ENCODE assay signal across 9 cellular contexts in the genomic region with DNA sequence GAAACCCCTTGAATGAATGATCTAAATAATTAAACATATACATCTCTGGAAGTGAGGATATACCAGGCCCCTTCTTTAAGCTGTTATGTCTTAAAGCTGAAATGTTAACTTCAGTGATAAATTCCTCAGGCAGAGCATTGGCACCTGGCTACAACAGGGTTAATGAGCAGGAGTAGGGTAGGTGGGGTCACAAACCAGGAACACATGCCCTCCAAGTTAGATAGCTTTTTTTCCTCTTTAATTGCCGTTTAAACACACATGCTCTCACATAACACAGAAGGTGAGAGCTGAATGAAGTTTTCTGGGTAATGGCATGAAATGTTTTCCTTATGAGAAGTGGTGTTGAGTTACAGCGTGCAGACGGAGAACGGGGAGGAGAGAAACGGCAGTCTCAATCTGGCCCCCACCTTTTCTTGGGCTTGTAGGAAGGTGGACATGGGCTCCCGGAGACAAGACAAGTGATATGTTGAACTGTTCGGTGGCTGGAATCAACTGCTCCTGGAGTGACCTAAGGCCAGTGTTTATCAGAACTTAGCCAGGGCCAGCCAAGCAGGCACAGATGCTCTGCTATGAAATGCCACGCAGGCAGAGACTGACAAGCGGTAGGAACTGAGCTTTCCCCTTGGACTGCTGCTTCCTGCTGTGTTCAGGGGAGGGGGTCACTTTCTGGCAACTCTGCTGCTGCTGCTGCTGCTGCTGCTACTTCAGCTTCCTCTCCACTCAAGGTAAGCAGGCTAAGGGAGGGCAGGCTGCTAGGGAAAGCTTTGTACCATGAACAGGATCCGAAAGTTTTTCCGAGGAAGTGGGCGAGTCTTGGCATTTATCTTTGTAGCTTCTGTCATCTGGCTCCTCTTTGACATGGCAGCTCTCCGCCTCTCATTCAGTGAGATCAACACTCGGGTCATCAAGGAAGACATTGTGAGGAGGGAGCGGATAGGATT. TPM values are rescaled to one million over a fixed set of nuclear protein-coding genes. Genes with fewer than 3 reads are reported as not detected.
DNase-seq lines count a peak whose midpoint lies in the region; ATAC-seq, FAIRE-seq and TF ChIP-seq lines count a peak whose summit lies in the region.
"Had no signal": no experiment of that assay in that cellular context is flagged by ENCODE, and none has a peak within 500 bp of the region (broad histone marks: within the 10 kb centered on the region; RNA-seq: fewer than 3 reads in every experiment).

A gene with protein sequence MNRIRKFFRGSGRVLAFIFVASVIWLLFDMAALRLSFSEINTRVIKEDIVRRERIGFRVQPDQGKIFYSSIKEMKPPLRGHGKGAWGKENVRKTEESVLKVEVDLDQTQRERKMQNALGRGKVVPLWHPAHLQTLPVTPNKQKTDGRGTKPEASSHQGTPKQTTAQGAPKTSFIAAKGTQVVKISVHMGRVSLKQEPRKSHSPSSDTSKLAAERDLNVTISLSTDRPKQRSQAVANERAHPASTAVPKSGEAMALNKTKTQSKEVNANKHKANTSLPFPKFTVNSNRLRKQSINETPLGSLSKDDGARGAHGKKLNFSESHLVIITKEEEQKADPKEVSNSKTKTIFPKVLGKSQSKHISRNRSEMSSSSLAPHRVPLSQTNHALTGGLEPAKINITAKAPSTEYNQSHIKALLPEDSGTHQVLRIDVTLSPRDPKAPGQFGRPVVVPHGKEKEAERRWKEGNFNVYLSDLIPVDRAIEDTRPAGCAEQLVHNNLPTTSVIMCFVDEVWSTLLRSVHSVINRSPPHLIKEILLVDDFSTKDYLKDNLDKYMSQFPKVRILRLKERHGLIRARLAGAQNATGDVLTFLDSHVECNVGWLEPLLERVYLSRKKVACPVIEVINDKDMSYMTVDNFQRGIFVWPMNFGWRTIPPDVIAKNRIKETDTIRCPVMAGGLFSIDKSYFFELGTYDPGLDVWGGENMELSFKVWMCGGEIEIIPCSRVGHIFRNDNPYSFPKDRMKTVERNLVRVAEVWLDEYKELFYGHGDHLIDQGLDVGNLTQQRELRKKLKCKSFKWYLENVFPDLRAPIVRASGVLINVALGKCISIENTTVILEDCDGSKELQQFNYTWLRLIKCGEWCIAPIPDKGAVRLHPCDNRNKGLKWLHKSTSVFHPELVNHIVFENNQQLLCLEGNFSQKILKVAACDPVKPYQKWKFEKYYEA (plus strand): TSS at position 394 of the 941 bp plus-strand sequence. CDS start 378 bp downstream, at position 772.

- H3K4me3 Mint-ChIP-seq in glutamatergic neuron (ENCODE audit: unreplicated experiment) (peak within 1 kb of the TSS; percentile 7), progenitor cell of endocrine pancreas (ENCODE audit: low read depth) (peak within 1 kb of the TSS; percentile 81)
- H3K4me3 Mint-ChIP-seq: stimulated activated naive CD8-positive, alpha-beta T cell treated with anti-CD3 and anti-CD28 coated beads, Interleukin-15, Interleukin-2, amounts not matched to agents 100 ng/mL and 50 ng/mL, for 24 hours had no signal

- no peaks in the 10 kb centered on the region for H3K9me3 Mint-ChIP-seq in glutamatergic neuron (ENCODE audit: unreplicated experiment)
- H3K9me3 Mint-ChIP-seq in progenitor cell of endocrine pancreas (ENCODE audit: low read depth) = no peaks in the 10 kb centered on the region
- H3K9me3 Mint-ChIP-seq: stimulated activated naive CD8-positive, alpha-beta T cell treated with anti-CD3 and anti-CD28 coated beads, Interleukin-15, Interleukin-2, amounts not matched to agents 100 ng/mL and 50 ng/mL, for 24 hours had no signal

- peak within 1 kb of the TSS; percentile 95 for H3K4me3 ChIP-seq in GM23248
- H3K4me3 ChIP-seq in SJCRH30 = peak within 1 kb of the TSS; percentile 48

- peaks cover 75% of the 10 kb centered on the region for H3F3A ChIP-seq in GM23248 (ENCODE audit: insufficient read depth)

- H3K27ac Mint-ChIP-seq in glutamatergic neuron (ENCODE audit: unreplicated experiment) (no peak within 1 kb of the TSS), progenitor cell of endocrine pancreas (peak within 1 kb of the TSS; percentile 14)
- H3K27ac Mint-ChIP-seq: stimulated activated naive CD8-positive, alpha-beta T cell treated with anti-CD3 and anti-CD28 coated beads, Interleukin-15, Interleukin-2, amounts not matched to agents 100 ng/mL and 50 ng/mL, for 24 hours had no signal

- H2AFZ ChIP-seq in GM23248 = peak within 1 kb of the TSS; percentile 67

- 0 out of 2 replicates have a peak, but pooled peaks cover 2% of the 10 kb centered on the region for H3K9me2 ChIP-seq in GM23248 (ENCODE audit: insufficient read depth)

- WGBS in GM23248 (ENCODE audit: low coverage in 1 of 2, low lambda C conversion rate in 2 of 2, missing lambda C conversion rate in 2 of 2), 2 experiments = 1 to 5% methylated on average over 15 of the region's 15 CpGs

- H3K79me2 ChIP-seq in GM23248 (ENCODE audit: insufficient read depth) = peaks cover 69% of the 10 kb centered on the region

- CTCF ChIA-PET in RWPE1 (lab: Yijun Ruan, JAX) = interaction anchor here (0.8 kb wide), 1 partner anchor 326 kb away, joined by 3 read pairs; no protein-coding TSS in a partner anchor

- FAIRE-seq in frontal cortex (lab: Jason Lieb, UNC) = no peak

- H3K36me3 Mint-ChIP-seq in glutamatergic neuron (ENCODE audit: unreplicated experiment) (no peaks in the 10 kb centered on the region), progenitor cell of endocrine pancreas (ENCODE audit: insufficient read depth) (no peaks in the 10 kb centered on the region)

- H3K9ac ChIP-seq in GM23248 = peak within 1 kb of the TSS; percentile 93

- POLR2A ChIA-PET in RWPE1 (lab: Yijun Ruan, JAX; ENCODE audit: low non-redundant PET) = no interaction called here

- H3K4me1 Mint-ChIP-seq in glutamatergic neuron (ENCODE audit: low read depth, unreplicated experiment) = peaks cover 15% of the 10 kb centered on the region
- H3K4me1 Mint-ChIP-seq in progenitor cell of endocrine pancreas (ENCODE audit: low read depth) = peaks cover 30% of the 10 kb centered on the region

- no peak for ATAC-seq in HG02981 (IDR thresholded peaks at IDR 0.05; ENCODE audit: unreplicated experiment)
- no peak for ATAC-seq in HG03460 (IDR thresholded peaks at IDR 0.05; ENCODE audit: unreplicated experiment)

- H4K20me1 ChIP-seq in GM23248 (ENCODE audit: insufficient read depth) = no peaks in the 10 kb centered on the region

- H3K4me2 ChIP-seq in GM23248 (ENCODE audit: unreplicated experiment) = peak within 1 kb of the TSS; percentile 97

- TF ChIP-seq CTCF in glutamatergic neuron (IDR thresholded peaks at IDR 0.05; ENCODE audit: partially characterized antibody, unreplicated experiment) = no peak
- no peak for TF ChIP-seq CTCF in progenitor cell of endocrine pancreas (IDR thresholded peaks at IDR 0.05; ENCODE audit: unreplicated experiment)
- no peak for TF ChIP-seq CTCF in RWPE1 (conservative IDR thresholded peaks at IDR 0.05; ENCODE audit: low read depth)

- H3K9me3 ChIP-seq in GM23248 (ENCODE audit: low read depth) = no peaks in the 10 kb centered on the region
- no peaks in the 10 kb centered on the region; the same call in 1 of the 2 replicates for H3K9me3 ChIP-seq in SJCRH30 (replicated peaks)

- in situ Hi-C loops in GM23248 (cut with MboI) = no loop called here

- H3K27ac ChIP-seq in GM23248 = peak within 1 kb of the TSS; percentile 87
- no peak within 1 kb of the TSS for H3K27ac ChIP-seq in SJCRH30
- no peak within 1 kb of the TSS for H3K27ac ChIP-seq in RWPE1

- DNase-seq in GM23248 (peak; percentile 86), SJCRH30 (peak; percentile 6 to 38), glutamatergic neuron (no peak), progenitor cell of endocrine pancreas (ENCODE audit: low spot score, unreplicated experiment) (no peak), RWPE1 (ENCODE audit: low spot score) (no peak), frontal cortex (ENCODE audit: low spot score in 2 of 2) (no peak)

- H3K36me3 ChIP-seq in GM23248 (ENCODE audit: low read depth) = no peaks in the 10 kb centered on the region
- no peaks in the 10 kb centered on the region for H3K36me3 ChIP-seq in SJCRH30

- H3K27me3 ChIP-seq in GM23248 (replicated peaks; ENCODE audit: insufficient read depth) (no peaks in the 10 kb centered on the region), SJCRH30 (no peaks in the 10 kb centered on the region)

- H3K27me3 Mint-ChIP-seq in glutamatergic neuron (ENCODE audit: unreplicated experiment) (no peaks in the 10 kb centered on the region), progenitor cell of endocrine pancreas (peaks cover 10% of the 10 kb centered on the region)

- H3K4me1 ChIP-seq in GM23248 (ENCODE audit: insufficient read depth) (peaks cover 60% of the 10 kb centered on the region), SJCRH30 (0 out of 2 replicates have a peak, but pooled peaks cover 4% of the 10 kb centered on the region)

RNA-seq across cellular contexts. Expression of the gene that starts here (rescaled TPM):
- 114 and 117 TPM in 2 replicates for total RNA-seq in GM23248 (2014; rRNA removed; shearing (Covaris generic))
- polyA plus RNA-seq in GM23248 (2016; fragmentation: Nextera tagmentation; extraction: Ambion mirVana) = 76.5 and 83.5 TPM in 2 replicates
- 0.02 TPM in 1 of 2 replicates, not detected in the other for total RNA-seq in SJCRH30 (2014; rRNA removed; shearing (Covaris generic))
- total RNA-seq in glutamatergic neuron (ENCODE audit: unreplicated experiment) (0.10 TPM), progenitor cell of endocrine pancreas (0.60 and 1.2 TPM in 2 replicates), frontal cortex (under 0.01 TPM)

Comparison
In these comparisons a context has a peak if more than half of its experiments do, and no peak if none do; other contexts are left out.
1. RNA of the gene that starts here (total RNA-seq): 114 to 117 TPM in GM23248; 0.60 to 1.2 TPM in progenitor cell of endocrine pancreas, 0.10 TPM in glutamatergic neuron (single experiment), 0.02 TPM in SJCRH30 and under 0.01 TPM in frontal cortex (single experiment); every median in the first group is over 10 times any median in the second.
2. Peak in DNase-seq and H3K4me3 ChIP-seq in SJCRH30; RNA of the gene not detected or under 1 TPM.